In genomic region chr7:84040365-84040764, GRCh38 we compare ENCODE assay signal across 14 cellular contexts.
DNase-seq lines count a peak whose midpoint lies in the region; TF ChIP-seq lines count a peak whose summit lies in the region.
"Had no signal": no experiment of that assay in that cellular context is flagged by ENCODE, and none has a peak within 500 bp of the region (broad histone marks: within the 10 kb centered on the region; RNA-seq: fewer than 3 reads in every experiment).

No MANE protein-coding gene starts in this region.

- H3K9me3 Mint-ChIP-seq in immature natural killer cell, result peaks cover 2 to 29% (median 9%) of the 10 kb centered on the region in 6 donors
- H3K9me3 Mint-ChIP-seq: activated CD4-positive, alpha-beta memory T cell treated with anti-CD3 and anti-CD28 coated beads for 36 hours; HFFc6 had no signal

- H3K79me2 ChIP-seq in mesendoderm (ENCODE audit: control insufficient read depth, insufficient read depth, low read length), result no peaks in the 10 kb centered on the region
- H3K79me2 ChIP-seq: parathyroid adenoma had no signal

- H3K23ac ChIP-seq in mesendoderm (ENCODE audit: low read length), result no peak overlapping the region

- H3K9ac ChIP-seq in mesendoderm (ENCODE audit: low read length), result no peak overlapping the region
- H3K9ac ChIP-seq: parathyroid adenoma had no signal

- no peaks in the 10 kb centered on the region for H3K9me3 ChIP-seq in WERI-Rb-1 (ENCODE audit: severe bottlenecking)

- no peak overlapping the region for H3K4ac ChIP-seq in mesendoderm (ENCODE audit: low read depth, low read length)

- no peak overlapping the region for H2BK120ac ChIP-seq in mesendoderm (ENCODE audit: low read depth, low read length)

- no peaks in the 10 kb centered on the region for H3K4me1 Mint-ChIP-seq in immature natural killer cell

- H3K56ac ChIP-seq in mesendoderm (ENCODE audit: low read length), result no peak overlapping the region

- H3K4me3 ChIP-seq in WERI-Rb-1 (ENCODE audit: low read depth, low read length), result no peak overlapping the region
- H3K4me3 ChIP-seq in mesendoderm (ENCODE audit: low read length), result no peak overlapping the region

- H3K4me2 ChIP-seq in mesendoderm (ENCODE audit: low read length), result no peak overlapping the region

- H3K18ac ChIP-seq in mesendoderm (ENCODE audit: low read length), result no peak overlapping the region

- no CpG with 5 or more reads among the region's 3 CpGs for WGBS in mesendoderm (ENCODE audit: extremely low coverage, insufficient coverage, low lambda C conversion rate)

- POLR2A ChIA-PET in HEK293T (lab: Yijun Ruan, JAX), result no interaction called here

- H4K8ac ChIP-seq in mesendoderm (ENCODE audit: low read depth, low read length), result no peak overlapping the region

- H3K36me3 ChIP-seq in WERI-Rb-1, result no peaks in the 10 kb centered on the region
- H3K36me3 ChIP-seq in mesendoderm (ENCODE audit: control insufficient read depth, insufficient read depth, low read length), result no peaks in the 10 kb centered on the region

- no peak overlapping the region for H2BK15ac ChIP-seq in mesendoderm (replicated peaks; ENCODE audit: low read depth)

- H2BK5ac ChIP-seq in mesendoderm (ENCODE audit: low read length), result no peak overlapping the region

- peaks cover 0 to 4% (median 0%) of the 10 kb centered on the region in 3 donors for H3K27me3 Mint-ChIP-seq in immature natural killer cell (ENCODE audit: low read depth in 3 of 3)
- H3K27me3 Mint-ChIP-seq: activated CD4-positive, alpha-beta memory T cell treated with anti-CD3 and anti-CD28 coated beads for 36 hours had no signal

- H3K27me3 ChIP-seq in WERI-Rb-1 (ENCODE audit: insufficient read depth, low read depth, severe bottlenecking) (no peaks in the 10 kb centered on the region), mesendoderm (ENCODE audit: insufficient read depth, low read length, poor library complexity) (no peaks in the 10 kb centered on the region)

- H2AK5ac ChIP-seq in mesendoderm (ENCODE audit: low read length), result no peak overlapping the region

- CTCF ChIA-PET in HEK293T (lab: Yijun Ruan, JAX), result no interaction called here

- H3K27ac Mint-ChIP-seq in immature natural killer cell, result no peak overlapping the region
- H3K27ac Mint-ChIP-seq: activated CD4-positive, alpha-beta memory T cell treated with anti-CD3 and anti-CD28 coated beads for 36 hours; HFFc6 had no signal

- H3K4me3 Mint-ChIP-seq in immature natural killer cell, result no peak overlapping the region
- H3K4me3 Mint-ChIP-seq: activated CD4-positive, alpha-beta memory T cell treated with anti-CD3 and anti-CD28 coated beads for 36 hours; HFFc6 had no signal

- H3K4me1 ChIP-seq in mesendoderm (ENCODE audit: control insufficient read depth, low read depth, low read length), result no peaks in the 10 kb centered on the region
- H3K4me1 ChIP-seq: parathyroid adenoma had no signal

- DNase-seq in COLO668 (lab: John Stamatoyannopoulos, UW; ENCODE audit: unreplicated experiment) (peak; percentile 60), NCI-H146 (lab: John Stamatoyannopoulos, UW) (peak; percentile 44), WERI-Rb-1 (peak; percentile 9), mesendoderm (peak; percentile 44), HEK293T (ENCODE audit: extremely low spot score) (no peak), cardiac septum (ENCODE audit: low spot score) (no peak), immature natural killer cell (no peak), NCI-H524 treated with DMSO at 0.1 percent for 48 hours (lab: John Stamatoyannopoulos, UW) (no peak)
- DNase-seq: activated CD4-positive, alpha-beta memory T cell treated with anti-CD3 and anti-CD28 coated beads for 36 hours; activated gamma-delta T cell; HFFc6; T-helper 9 cell had no signal

- no peaks in the 10 kb centered on the region for H3K79me1 ChIP-seq in mesendoderm (ENCODE audit: low read length)

- H4K5ac ChIP-seq in mesendoderm (ENCODE audit: low read length), result no peak overlapping the region

- no peak for TF ChIP-seq CTCF in WERI-Rb-1 (IDR thresholded peaks at IDR 0.05; ENCODE audit: low read depth, low read length)

- H3K27ac ChIP-seq in WERI-Rb-1, result no peak overlapping the region
- no peak overlapping the region for H3K27ac ChIP-seq in mesendoderm (ENCODE audit: low read depth, low read length)
- H3K27ac ChIP-seq: epithelial cell of prostate, parathyroid adenoma had no signal

- intact Hi-C loops in cardiac septum (cut with DNase I), result no loop called here

- H3K36me3 Mint-ChIP-seq in immature natural killer cell, result no peaks in the 10 kb centered on the region
- H3K36me3 Mint-ChIP-seq: activated CD4-positive, alpha-beta memory T cell treated with anti-CD3 and anti-CD28 coated beads for 36 hours had no signal

TF ChIP-seq in HEK293T, 16 proteins besides CTCF, POLR2A, EP300 and RAD21:
- TF ChIP-seq L3MBTL2 (conservative IDR thresholded peaks at IDR 0.05), result no peak
- no peak for TF ChIP-seq TARDBP (IDR thresholded peaks at IDR 0.05)
- TF ChIP-seq FOXA1 (IDR thresholded peaks at IDR 0.05), result no peak
- TF ChIP-seq SP1 (IDR thresholded peaks at IDR 0.05), result no peak
- no peak for TF ChIP-seq PKNOX1 (IDR thresholded peaks at IDR 0.05)
- no peak for TF ChIP-seq ZNF384 (IDR thresholded peaks at IDR 0.05)
- TF ChIP-seq CTBP1 (IDR thresholded peaks at IDR 0.05; ENCODE audit: borderline replicate concordance), result no peak
- no peak for TF ChIP-seq FOXK2 (IDR thresholded peaks at IDR 0.05)
- no peak for TF ChIP-seq ELF4 (IDR thresholded peaks at IDR 0.05)
- no peak for TF ChIP-seq ARNT (IDR thresholded peaks at IDR 0.05)
- TF ChIP-seq SUZ12 (IDR thresholded peaks at IDR 0.05), result no peak
- no peak for TF ChIP-seq LEF1 (IDR thresholded peaks at IDR 0.05; ENCODE audit: borderline replicate concordance)
- no peak for TF ChIP-seq NFRKB (IDR thresholded peaks at IDR 0.05)
- TF ChIP-seq FOXM1 (IDR thresholded peaks at IDR 0.05; ENCODE audit: borderline replicate concordance), result no peak

Comparison
In these comparisons a context has a peak if more than half of its experiments do, and no peak if none do; other contexts are left out.
1. DNase-seq: peak in COLO668 (single experiment), NCI-H146 (single experiment), WERI-Rb-1 (single experiment) and mesendoderm (single experiment); none in HEK293T (single experiment), cardiac septum (single experiment), immature natural killer cell (0 of 3) and NCI-H524 treated with DMSO at 0.1 percent for 48 hours (single experiment).